In the genomic region with DNA sequence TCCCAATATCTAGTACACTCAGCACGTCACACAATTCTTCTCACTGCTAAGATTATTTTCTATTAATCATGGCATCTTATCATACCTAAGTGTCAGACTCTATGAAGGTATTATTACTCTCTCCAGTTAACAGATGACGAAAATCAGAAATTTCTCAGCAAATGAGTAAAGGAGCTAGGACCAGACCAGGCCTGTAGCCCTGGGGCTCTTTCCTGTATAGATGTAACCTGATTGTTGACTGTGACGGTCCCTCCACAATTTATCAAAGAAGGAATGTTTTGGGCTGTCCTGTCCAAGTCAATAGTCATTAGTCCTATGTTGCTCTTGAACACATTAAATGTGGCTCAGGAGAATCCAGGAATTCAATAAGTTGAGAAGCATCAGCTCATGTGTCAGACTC, we compare ENCODE assay signal across 1 cellular context.
TF ChIP-seq lines count a peak whose summit lies in the region.

No MANE protein-coding gene starts in this region.

TF ChIP-seq in HepG2, 621 proteins besides CTCF, POLR2A, EP300 and RAD21 (continued from another document):
- TF ChIP-seq, protein P1, sequence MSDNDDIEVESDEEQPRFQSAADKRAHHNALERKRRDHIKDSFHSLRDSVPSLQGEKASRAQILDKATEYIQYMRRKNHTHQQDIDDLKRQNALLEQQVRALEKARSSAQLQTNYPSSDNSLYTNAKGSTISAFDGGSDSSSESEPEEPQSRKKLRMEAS (IDR thresholded peaks at IDR 0.05): no peak
- TF ChIP-seq DNMT3B (CRISPR knock-in tag; conservative IDR thresholded peaks at IDR 0.05): no peak
- no peak for TF ChIP-seq GZF1 (CRISPR knock-in tag; IDR thresholded peaks at IDR 0.05)
- no peak for TF ChIP-seq RFXANK (CRISPR knock-in tag; IDR thresholded peaks at IDR 0.05)
- no peak for TF ChIP-seq FOXC1 (CRISPR knock-in tag; IDR thresholded peaks at IDR 0.05; ENCODE audit: borderline replicate concordance)
- no peak for TF ChIP-seq ZFX (CRISPR knock-in tag; IDR thresholded peaks at IDR 0.05; ENCODE audit: low read depth)
- no peak for TF ChIP-seq ZNF234 (CRISPR knock-in tag; conservative IDR thresholded peaks at IDR 0.05)
- TF ChIP-seq CHD4 (IDR thresholded peaks at IDR 0.05; ENCODE audit: borderline replicate concordance, low read length): no peak
- TF ChIP-seq NR2F1 (CRISPR knock-in tag; IDR thresholded peaks at IDR 0.05): no peak
- TF ChIP-seq ISX (CRISPR knock-in tag; conservative IDR thresholded peaks at IDR 0.05): no peak
- TF ChIP-seq ZNF768 (CRISPR knock-in tag; IDR thresholded peaks at IDR 0.05): no peak
- no peak for TF ChIP-seq ATM (IDR thresholded peaks at IDR 0.05; ENCODE audit: borderline replicate concordance)
- TF ChIP-seq, protein P2, sequence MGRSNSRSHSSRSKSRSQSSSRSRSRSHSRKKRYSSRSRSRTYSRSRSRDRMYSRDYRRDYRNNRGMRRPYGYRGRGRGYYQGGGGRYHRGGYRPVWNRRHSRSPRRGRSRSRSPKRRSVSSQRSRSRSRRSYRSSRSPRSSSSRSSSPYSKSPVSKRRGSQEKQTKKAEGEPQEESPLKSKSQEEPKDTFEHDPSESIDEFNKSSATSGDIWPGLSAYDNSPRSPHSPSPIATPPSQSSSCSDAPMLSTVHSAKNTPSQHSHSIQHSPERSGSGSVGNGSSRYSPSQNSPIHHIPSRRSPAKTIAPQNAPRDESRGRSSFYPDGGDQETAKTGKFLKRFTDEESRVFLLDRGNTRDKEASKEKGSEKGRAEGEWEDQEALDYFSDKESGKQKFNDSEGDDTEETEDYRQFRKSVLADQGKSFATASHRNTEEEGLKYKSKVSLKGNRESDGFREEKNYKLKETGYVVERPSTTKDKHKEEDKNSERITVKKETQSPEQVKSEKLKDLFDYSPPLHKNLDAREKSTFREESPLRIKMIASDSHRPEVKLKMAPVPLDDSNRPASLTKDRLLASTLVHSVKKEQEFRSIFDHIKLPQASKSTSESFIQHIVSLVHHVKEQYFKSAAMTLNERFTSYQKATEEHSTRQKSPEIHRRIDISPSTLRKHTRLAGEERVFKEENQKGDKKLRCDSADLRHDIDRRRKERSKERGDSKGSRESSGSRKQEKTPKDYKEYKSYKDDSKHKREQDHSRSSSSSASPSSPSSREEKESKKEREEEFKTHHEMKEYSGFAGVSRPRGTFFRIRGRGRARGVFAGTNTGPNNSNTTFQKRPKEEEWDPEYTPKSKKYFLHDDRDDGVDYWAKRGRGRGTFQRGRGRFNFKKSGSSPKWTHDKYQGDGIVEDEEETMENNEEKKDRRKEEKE (IDR thresholded peaks at IDR 0.05): no peak
- no peak for TF ChIP-seq ATF5 (CRISPR knock-in tag; IDR thresholded peaks at IDR 0.05; ENCODE audit: low read depth)
